Comparison of ENCODE assay signal across 18 cellular contexts in genomic region chr2:127330753-127331152, GRCh38. TPM values are rescaled to one million over a fixed set of nuclear protein-coding genes. Genes with fewer than 3 reads are reported as not detected.
DNase-seq lines count a peak whose midpoint lies in the region; ATAC-seq and TF ChIP-seq lines count a peak whose summit lies in the region.
"Had no signal": no experiment of that assay in that cellular context is flagged by ENCODE, and none has a peak within 500 bp of the region (broad histone marks: within the 10 kb centered on the region; RNA-seq: fewer than 3 reads in every experiment).

No MANE protein-coding gene starts in this region.

- peak; percentile 60 for DNase-seq in MM.1S
- DNase-seq in dermis blood vessel endothelial cell: no peak
- no peak for DNase-seq in stimulated activated CD4-positive, alpha-beta T cell treated with anti-CD3 and anti-CD28 coated beads, Interleukin-1b, Interleukin-23, amount 100 ng/mL, for 48 hours
- DNase-seq in OCI-M1 (lab: John Stamatoyannopoulos, UW): no peak
- DNase-seq in erythroblast (lab: John Stamatoyannopoulos, UW): no peak
- DNase-seq: activated naive CD8-positive, alpha-beta T cell treated with anti-CD3 and anti-CD28 coated beads, Interleukin-2, amount 50 U/mL, for 24 hours; activated T-cell treated with anti-CD3 and anti-CD28 coated beads, Interleukin-2, amount 50 U/mL, for 48 hours; caudate nucleus; HFFc6; hippocampal formation; kidney glomerular epithelial cell; NCI-H1436; NCI-H446 had no signal

- no peaks in the 10 kb centered on the region for H3K9me2 ChIP-seq in MM.1S (replicated peaks; ENCODE audit: insufficient read depth, low read length)

- TF ChIP-seq CTCF in MM.1S (IDR thresholded peaks at IDR 0.05; ENCODE audit: low read length): no peak

- H3K36me3 ChIP-seq in MM.1S (replicated peaks; ENCODE audit: insufficient read depth, low read length): peaks cover 3% of the 10 kb centered on the region; the same call in 1 of the 2 replicates
- H3K36me3 ChIP-seq: neural progenitor cell had no signal

- peaks cover 3% of the 10 kb centered on the region; the same call in 1 of the 2 replicates for H3K79me2 ChIP-seq in MM.1S (ENCODE audit: low read length)

- no peak overlapping the region for H3K9ac ChIP-seq in MM.1S (ENCODE audit: low read length)
- H3K9ac ChIP-seq: neural progenitor cell had no signal

- H2AFZ ChIP-seq in MM.1S (ENCODE audit: low read length): no peak overlapping the region
- H2AFZ ChIP-seq: neural progenitor cell had no signal

- H3K4me3 ChIP-seq in MM.1S (ENCODE audit: low read length): no peak overlapping the region
- H3K4me3 ChIP-seq: neural progenitor cell, SK-N-MC had no signal

- H3K27me3 ChIP-seq in MM.1S (replicated peaks; ENCODE audit: insufficient read depth, low read length): no peaks in the 10 kb centered on the region
- H3K27me3 ChIP-seq: neural progenitor cell had no signal

- peaks cover 14% of the 10 kb centered on the region for H3K4me1 ChIP-seq in MM.1S (ENCODE audit: low read length)
- H3K4me1 ChIP-seq: neural progenitor cell had no signal

- H3F3A ChIP-seq in MM.1S (ENCODE audit: insufficient read depth, low read length): 0 out of 2 replicates have a peak, but pooled peaks cover 6% of the 10 kb centered on the region

- no peak overlapping the region; the same call in 1 of the 2 replicates for H3K27ac ChIP-seq in MM.1S (ENCODE audit: low read length)
- H3K27ac ChIP-seq: neural progenitor cell, SK-N-MC had no signal

- no peak for TF ChIP-seq POLR2A in erythroblast (IDR thresholded peaks at IDR 0.05; ENCODE audit: low read length)

- no peak overlapping the region for H3K4me2 ChIP-seq in MM.1S (ENCODE audit: low read depth, low read length)
- H3K4me2 ChIP-seq: neural progenitor cell had no signal

- no peaks in the 10 kb centered on the region for H3K9me3 ChIP-seq in MM.1S (replicated peaks; ENCODE audit: insufficient read depth, low read length)

- ATAC-seq in GM18867 (IDR thresholded peaks at IDR 0.05; ENCODE audit: unreplicated experiment) (peak; percentile 90), GM21529 (IDR thresholded peaks at IDR 0.05; ENCODE audit: unreplicated experiment) (peak; percentile 78), HG02885 (IDR thresholded peaks at IDR 0.05; ENCODE audit: poor library complexity, unreplicated experiment) (peak; percentile 74)
- ATAC-seq: activated naive CD8-positive, alpha-beta T cell treated with anti-CD3 and anti-CD28 coated beads, Interleukin-2, amount 50 U/mL, for 24 hours had no signal

- H4K20me1 ChIP-seq in MM.1S (ENCODE audit: insufficient read depth, low read length): no peaks in the 10 kb centered on the region

RNA-seq across cellular contexts. Expression of gene ERCC3, which starts 36.8 kb away (rescaled TPM):
- 45.6 and 49.2 TPM in 2 replicates for total RNA-seq in dermis blood vessel endothelial cell

RNA-seq across cellular contexts. Expression of gene MAP3K2, which starts 57.0 kb away (rescaled TPM):
- total RNA-seq in dermis blood vessel endothelial cell: 27.2 and 28.4 TPM in 2 replicates
